Comparison of ENCODE assay signal across 1 cellular context in the genomic region with DNA sequence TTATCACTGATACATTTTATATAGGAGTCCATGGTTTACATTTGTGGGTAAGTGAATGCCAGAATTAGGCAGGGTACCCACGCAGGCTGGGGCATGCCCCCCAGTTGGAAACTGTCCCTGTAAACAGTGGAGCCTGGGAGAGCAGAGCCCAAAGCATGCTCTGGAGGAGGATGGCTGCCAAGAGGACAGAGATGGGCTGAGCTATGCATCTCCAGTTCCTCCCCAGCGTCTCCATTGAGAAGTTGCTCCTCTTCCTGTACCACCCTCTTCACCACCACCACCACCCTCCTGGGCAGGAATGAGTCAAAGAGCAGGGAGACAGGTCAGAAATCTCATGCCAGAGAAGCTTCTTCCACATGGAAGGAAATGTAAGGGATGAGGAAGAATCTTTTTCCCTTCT.
TF ChIP-seq lines count a peak whose summit lies in the region.

No MANE protein-coding gene starts in this region.

TF ChIP-seq in H1, 55 proteins besides CTCF, POLR2A, EP300 and RAD21:
- TF ChIP-seq EZH2 (IDR thresholded peaks at IDR 0.05; ENCODE audit: low read depth, low read length, severe bottlenecking) (no peak), RXRA (IDR thresholded peaks at IDR 0.05; ENCODE audit: insufficient read depth, low read depth, low read length) (no peak), SIN3A (conservative IDR thresholded peaks at IDR 0.05 in 1 of 2, IDR thresholded peaks at IDR 0.05 in 1 of 2; ENCODE audit: low read depth in 1 of 2, low read length in 2 of 2) (no peak), ZNF274 (IDR thresholded peaks at IDR 0.05; ENCODE audit: borderline replicate concordance, extremely low read depth, low read length) (no peak)
- TF ChIP-seq, protein P1, sequence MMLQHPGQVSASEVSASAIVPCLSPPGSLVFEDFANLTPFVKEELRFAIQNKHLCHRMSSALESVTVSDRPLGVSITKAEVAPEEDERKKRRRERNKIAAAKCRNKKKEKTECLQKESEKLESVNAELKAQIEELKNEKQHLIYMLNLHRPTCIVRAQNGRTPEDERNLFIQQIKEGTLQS (IDR thresholded peaks at IDR 0.05; ENCODE audit: insufficient read depth, low read depth, low read length): no peak
- TF ChIP-seq, protein P2, sequence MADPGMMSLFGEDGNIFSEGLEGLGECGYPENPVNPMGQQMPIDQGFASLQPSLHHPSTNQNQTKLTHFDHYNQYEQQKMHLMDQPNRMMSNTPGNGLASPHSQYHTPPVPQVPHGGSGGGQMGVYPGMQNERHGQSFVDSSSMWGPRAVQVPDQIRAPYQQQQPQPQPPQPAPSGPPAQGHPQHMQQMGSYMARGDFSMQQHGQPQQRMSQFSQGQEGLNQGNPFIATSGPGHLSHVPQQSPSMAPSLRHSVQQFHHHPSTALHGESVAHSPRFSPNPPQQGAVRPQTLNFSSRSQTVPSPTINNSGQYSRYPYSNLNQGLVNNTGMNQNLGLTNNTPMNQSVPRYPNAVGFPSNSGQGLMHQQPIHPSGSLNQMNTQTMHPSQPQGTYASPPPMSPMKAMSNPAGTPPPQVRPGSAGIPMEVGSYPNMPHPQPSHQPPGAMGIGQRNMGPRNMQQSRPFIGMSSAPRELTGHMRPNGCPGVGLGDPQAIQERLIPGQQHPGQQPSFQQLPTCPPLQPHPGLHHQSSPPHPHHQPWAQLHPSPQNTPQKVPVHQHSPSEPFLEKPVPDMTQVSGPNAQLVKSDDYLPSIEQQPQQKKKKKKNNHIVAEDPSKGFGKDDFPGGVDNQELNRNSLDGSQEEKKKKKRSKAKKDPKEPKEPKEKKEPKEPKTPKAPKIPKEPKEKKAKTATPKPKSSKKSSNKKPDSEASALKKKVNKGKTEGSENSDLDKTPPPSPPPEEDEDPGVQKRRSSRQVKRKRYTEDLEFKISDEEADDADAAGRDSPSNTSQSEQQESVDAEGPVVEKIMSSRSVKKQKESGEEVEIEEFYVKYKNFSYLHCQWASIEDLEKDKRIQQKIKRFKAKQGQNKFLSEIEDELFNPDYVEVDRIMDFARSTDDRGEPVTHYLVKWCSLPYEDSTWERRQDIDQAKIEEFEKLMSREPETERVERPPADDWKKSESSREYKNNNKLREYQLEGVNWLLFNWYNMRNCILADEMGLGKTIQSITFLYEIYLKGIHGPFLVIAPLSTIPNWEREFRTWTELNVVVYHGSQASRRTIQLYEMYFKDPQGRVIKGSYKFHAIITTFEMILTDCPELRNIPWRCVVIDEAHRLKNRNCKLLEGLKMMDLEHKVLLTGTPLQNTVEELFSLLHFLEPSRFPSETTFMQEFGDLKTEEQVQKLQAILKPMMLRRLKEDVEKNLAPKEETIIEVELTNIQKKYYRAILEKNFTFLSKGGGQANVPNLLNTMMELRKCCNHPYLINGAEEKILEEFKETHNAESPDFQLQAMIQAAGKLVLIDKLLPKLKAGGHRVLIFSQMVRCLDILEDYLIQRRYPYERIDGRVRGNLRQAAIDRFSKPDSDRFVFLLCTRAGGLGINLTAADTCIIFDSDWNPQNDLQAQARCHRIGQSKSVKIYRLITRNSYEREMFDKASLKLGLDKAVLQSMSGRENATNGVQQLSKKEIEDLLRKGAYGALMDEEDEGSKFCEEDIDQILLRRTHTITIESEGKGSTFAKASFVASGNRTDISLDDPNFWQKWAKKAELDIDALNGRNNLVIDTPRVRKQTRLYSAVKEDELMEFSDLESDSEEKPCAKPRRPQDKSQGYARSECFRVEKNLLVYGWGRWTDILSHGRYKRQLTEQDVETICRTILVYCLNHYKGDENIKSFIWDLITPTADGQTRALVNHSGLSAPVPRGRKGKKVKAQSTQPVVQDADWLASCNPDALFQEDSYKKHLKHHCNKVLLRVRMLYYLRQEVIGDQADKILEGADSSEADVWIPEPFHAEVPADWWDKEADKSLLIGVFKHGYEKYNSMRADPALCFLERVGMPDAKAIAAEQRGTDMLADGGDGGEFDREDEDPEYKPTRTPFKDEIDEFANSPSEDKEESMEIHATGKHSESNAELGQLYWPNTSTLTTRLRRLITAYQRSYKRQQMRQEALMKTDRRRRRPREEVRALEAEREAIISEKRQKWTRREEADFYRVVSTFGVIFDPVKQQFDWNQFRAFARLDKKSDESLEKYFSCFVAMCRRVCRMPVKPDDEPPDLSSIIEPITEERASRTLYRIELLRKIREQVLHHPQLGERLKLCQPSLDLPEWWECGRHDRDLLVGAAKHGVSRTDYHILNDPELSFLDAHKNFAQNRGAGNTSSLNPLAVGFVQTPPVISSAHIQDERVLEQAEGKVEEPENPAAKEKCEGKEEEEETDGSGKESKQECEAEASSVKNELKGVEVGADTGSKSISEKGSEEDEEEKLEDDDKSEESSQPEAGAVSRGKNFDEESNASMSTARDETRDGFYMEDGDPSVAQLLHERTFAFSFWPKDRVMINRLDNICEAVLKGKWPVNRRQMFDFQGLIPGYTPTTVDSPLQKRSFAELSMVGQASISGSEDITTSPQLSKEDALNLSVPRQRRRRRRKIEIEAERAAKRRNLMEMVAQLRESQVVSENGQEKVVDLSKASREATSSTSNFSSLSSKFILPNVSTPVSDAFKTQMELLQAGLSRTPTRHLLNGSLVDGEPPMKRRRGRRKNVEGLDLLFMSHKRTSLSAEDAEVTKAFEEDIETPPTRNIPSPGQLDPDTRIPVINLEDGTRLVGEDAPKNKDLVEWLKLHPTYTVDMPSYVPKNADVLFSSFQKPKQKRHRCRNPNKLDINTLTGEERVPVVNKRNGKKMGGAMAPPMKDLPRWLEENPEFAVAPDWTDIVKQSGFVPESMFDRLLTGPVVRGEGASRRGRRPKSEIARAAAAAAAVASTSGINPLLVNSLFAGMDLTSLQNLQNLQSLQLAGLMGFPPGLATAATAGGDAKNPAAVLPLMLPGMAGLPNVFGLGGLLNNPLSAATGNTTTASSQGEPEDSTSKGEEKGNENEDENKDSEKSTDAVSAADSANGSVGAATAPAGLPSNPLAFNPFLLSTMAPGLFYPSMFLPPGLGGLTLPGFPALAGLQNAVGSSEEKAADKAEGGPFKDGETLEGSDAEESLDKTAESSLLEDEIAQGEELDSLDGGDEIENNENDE (IDR thresholded peaks at IDR 0.05; ENCODE audit: insufficient replicate concordance, low read length): no peak
